ENCODE assay signal across 22 cellular contexts in genomic region chr6:166484863-166485262, GRCh38.
A peak's percentile ranks its signal among the peaks of the same experiment; 100 is the strongest.
DNase-seq lines count a peak whose midpoint lies in the region; ATAC-seq and TF ChIP-seq lines count a peak whose summit lies in the region.
"Had no signal": no experiment of that assay in that cellular context is flagged by ENCODE, and none has a peak within 500 bp of the region (broad histone marks: within the 10 kb centered on the region; RNA-seq: fewer than 3 reads in every experiment).

No MANE protein-coding gene starts in this region.

- H3K4me3 ChIP-seq in right atrium auricular region (no peak overlapping the region), upper lobe of right lung (no peak overlapping the region)
- H3K4me3 ChIP-seq: HAP-1, Peyer's patch, SJSA1 had no signal

- TF ChIP-seq CTCF in right atrium auricular region (IDR thresholded peaks at IDR 0.05) (no peak), foreskin keratinocyte (conservative IDR thresholded peaks at IDR 0.05) (no peak), upper lobe of right lung (IDR thresholded peaks at IDR 0.05) (no peak)

- H3K27ac ChIP-seq in right atrium auricular region (no peak overlapping the region), foreskin keratinocyte (no peak overlapping the region), upper lobe of right lung (no peak overlapping the region)
- H3K27ac ChIP-seq: HL-60, Peyer's patch, SJSA1 had no signal

- peak; percentile 31 for DNase-seq in Right ventricle myocardium superior
- DNase-seq in right atrium auricular region (ENCODE audit: low spot score), result no peak
- DNase-seq in foreskin keratinocyte, result no peak
- peak in 41 of 56 donors; percentile 7 to 91 (median 61) for DNase-seq in nucleus accumbens (lab: John Stamatoyannopoulos, UW)
- DNase-seq in upper lobe of right lung, result peak; percentile 38
- DNase-seq in MV-4-11 (lab: John Stamatoyannopoulos, UW), result no peak
- DNase-seq in effector CD8-positive, alpha-beta T cell (lab: John Stamatoyannopoulos, UW), result no peak
- DNase-seq in occipital lobe (lab: John Stamatoyannopoulos, UW), result no peak
- DNase-seq: AML-193; Caco-2; CD4-positive, CD25-positive, alpha-beta regulatory T cell; DMS 273 treated with DMSO at 0.1 percent for 48 hours; MM.1S; NCI-H1092; NCI-H1436 treated with DMSO at 0.1 percent for 48 hours; NCI-H2029; NCI-H345; NCI-H774 had no signal

- intact Hi-C loops in Right ventricle myocardium superior (cut with DNase I), result no loop called here
- intact Hi-C loops in upper lobe of right lung (cut with DNase I), result no loop called here

- H3K9me3 ChIP-seq in right atrium auricular region (no peaks in the 10 kb centered on the region), upper lobe of right lung (no peaks in the 10 kb centered on the region)
- H3K9me3 ChIP-seq: Caco-2, HAP-1, Peyer's patch, SJSA1 had no signal

- H3K36me3 ChIP-seq in right atrium auricular region (peaks cover 18% of the 10 kb centered on the region), upper lobe of right lung (peaks cover 60% of the 10 kb centered on the region)
- H3K36me3 ChIP-seq: HAP-1, SJSA1 had no signal

- no peaks in the 10 kb centered on the region for H3K27me3 ChIP-seq in right atrium auricular region
- no peaks in the 10 kb centered on the region for H3K27me3 ChIP-seq in foreskin keratinocyte
- H3K27me3 ChIP-seq in upper lobe of right lung, result no peaks in the 10 kb centered on the region
- H3K27me3 ChIP-seq: Peyer's patch, SJSA1 had no signal

- ATAC-seq in Right ventricle myocardium superior (ENCODE audit: poor library complexity) (no peak), foreskin keratinocyte (peak; percentile 23), upper lobe of right lung (no peak)

- peaks cover 0 to 7% of the 10 kb centered on the region in 2 donors for H3K4me1 ChIP-seq in right atrium auricular region
- no peaks in the 10 kb centered on the region for H3K4me1 ChIP-seq in foreskin keratinocyte
- H3K4me1 ChIP-seq in upper lobe of right lung, result peaks cover 15% of the 10 kb centered on the region
- H3K4me1 ChIP-seq: Caco-2, SJSA1 had no signal

Comparison
In these comparisons a context has a peak if more than half of its experiments do, and no peak if none do; other contexts are left out.
1. DNase-seq: peak in Right ventricle myocardium superior (single experiment), nucleus accumbens (41 of 56) and upper lobe of right lung (single experiment); none in right atrium auricular region (single experiment), foreskin keratinocyte (0 of 2), MV-4-11 (single experiment), effector CD8-positive, alpha-beta T cell (single experiment) and occipital lobe (single experiment).